ENCODE assay signal across 1 cellular context in genomic region chr6:139764498-139764986, GRCh38.
TF ChIP-seq lines count a peak whose summit lies in the region.

No MANE protein-coding gene starts in this region.

TF ChIP-seq in SK-N-SH, 30 proteins besides CTCF, POLR2A, EP300 and RAD21 (continued from another document):
- peak; percentile 46; the same call in 1 of the 2 replicates for TF ChIP-seq MAX (IDR thresholded peaks at IDR 0.05; ENCODE audit: low read depth)
- 0 out of 2 replicates have a peak, but pooled peaks have one; percentile 55 for TF ChIP-seq SIN3A (IDR thresholded peaks at IDR 0.05; ENCODE audit: borderline replicate concordance, low read depth, low read length)
- no peak for TF ChIP-seq GATA2 (CRISPR knock-in tag; IDR thresholded peaks at IDR 0.05)
- TF ChIP-seq, protein P1, sequence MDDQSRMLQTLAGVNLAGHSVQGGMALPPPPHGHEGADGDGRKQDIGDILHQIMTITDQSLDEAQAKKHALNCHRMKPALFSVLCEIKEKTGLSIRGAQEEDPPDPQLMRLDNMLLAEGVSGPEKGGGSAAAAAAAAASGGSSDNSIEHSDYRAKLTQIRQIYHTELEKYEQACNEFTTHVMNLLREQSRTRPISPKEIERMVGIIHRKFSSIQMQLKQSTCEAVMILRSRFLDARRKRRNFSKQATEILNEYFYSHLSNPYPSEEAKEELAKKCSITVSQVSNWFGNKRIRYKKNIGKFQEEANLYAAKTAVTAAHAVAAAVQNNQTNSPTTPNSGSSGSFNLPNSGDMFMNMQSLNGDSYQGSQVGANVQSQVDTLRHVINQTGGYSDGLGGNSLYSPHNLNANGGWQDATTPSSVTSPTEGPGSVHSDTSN (IDR thresholded peaks at IDR 0.05): peak; percentile 82
- no peak for TF ChIP-seq RFX5 (IDR thresholded peaks at IDR 0.05; ENCODE audit: low read length)
- peak; percentile 69; the same call in 1 of the 2 replicates for TF ChIP-seq POLR2AphosphoS5 (IDR thresholded peaks at IDR 0.05; ENCODE audit: low read depth, low read length)
- TF ChIP-seq JUND (IDR thresholded peaks at IDR 0.05): peak; percentile 94
- TF ChIP-seq MEF2A (IDR thresholded peaks at IDR 0.05; ENCODE audit: borderline replicate concordance, low read depth): peak; percentile 95
- no peak for TF ChIP-seq IRF3 (IDR thresholded peaks at IDR 0.05; ENCODE audit: low read depth, low read length)
- TF ChIP-seq TAF1 (IDR thresholded peaks at IDR 0.05; ENCODE audit: borderline replicate concordance, low read depth, low read length): no peak
- TF ChIP-seq FOXJ3 (CRISPR knock-in tag; IDR thresholded peaks at IDR 0.05): no peak
- TF ChIP-seq RXRA (IDR thresholded peaks at IDR 0.05; ENCODE audit: borderline replicate concordance, low read depth): peak; percentile 92
- TF ChIP-seq TCF12 (IDR thresholded peaks at IDR 0.05): peak; percentile 96
- TF ChIP-seq GABPA (IDR thresholded peaks at IDR 0.05; ENCODE audit: low read depth): no peak
- TF ChIP-seq SMC3 (IDR thresholded peaks at IDR 0.05; ENCODE audit: low read depth, low read length): peak; percentile 21; the same call in 1 of the 2 replicates
